21 cellular contexts compared by ENCODE assay signal in genomic region chr10:76975131-76975530, GRCh38.
"Had no signal": no experiment of that assay in that cellular context is flagged by ENCODE, and none has a peak within 500 bp of the region (broad histone marks: within the 10 kb centered on the region; RNA-seq: fewer than 3 reads in every experiment).

No MANE protein-coding gene starts in this region.

- H3K9me3 ChIP-seq: colonic mucosa, esophagus muscularis mucosa, left lung, prostate gland, suprapubic skin, transverse colon, upper lobe of right lung had no signal

- H3K4me1 ChIP-seq: colonic mucosa, left lung, prostate gland, upper lobe of right lung had no signal

- H3K36me3 ChIP-seq: colonic mucosa, left lung, prostate gland, suprapubic skin, transverse colon, upper lobe of right lung had no signal

- H3K4me3 ChIP-seq: colonic mucosa, esophagus muscularis mucosa, left lung, prostate gland, skin epidermis, suprapubic skin, transverse colon, upper lobe of right lung had no signal

- DNase-seq: colonic mucosa; effector CD8-positive, alpha-beta T cell; endodermal cell; left cardiac atrium; left lung; mesenchymal stem cell; naive thymus-derived CD8-positive, alpha-beta T cell; nephron progenitor cell; nucleus accumbens; right cardiac atrium; stimulated activated CD4-positive, alpha-beta T cell treated with anti-CD3 and anti-CD28 coated beads, Interleukin-15, amount 100 ng/mL, for 24 hours; stimulated activated CD4-positive, alpha-beta T cell treated with anti-CD3 and anti-CD28 coated beads, Interleukin-4, amount 100 ng/mL, for 1 hour; stimulated activated CD8-positive, alpha-beta memory T cell treated with anti-CD3 and anti-CD28 coated beads, Interleukin-4, amount 100 ng/mL, for 48 hours; stimulated activated naive CD4-positive, alpha-beta T cell; stimulated activated naive CD8-positive, alpha-beta T cell treated with anti-CD3 and anti-CD28 coated beads, Interleukin-15, amount 100 ng/mL, for 72 hours; transverse colon; upper lobe of right lung had no signal

- H3K27ac ChIP-seq: colonic mucosa, esophagus muscularis mucosa, left lung, prostate gland, upper lobe of right lung had no signal

- H3K27me3 ChIP-seq: colonic mucosa, esophagus muscularis mucosa, suprapubic skin, transverse colon, upper lobe of right lung had no signal
